Comparison of ENCODE assay signal across 14 cellular contexts in the genomic region with DNA sequence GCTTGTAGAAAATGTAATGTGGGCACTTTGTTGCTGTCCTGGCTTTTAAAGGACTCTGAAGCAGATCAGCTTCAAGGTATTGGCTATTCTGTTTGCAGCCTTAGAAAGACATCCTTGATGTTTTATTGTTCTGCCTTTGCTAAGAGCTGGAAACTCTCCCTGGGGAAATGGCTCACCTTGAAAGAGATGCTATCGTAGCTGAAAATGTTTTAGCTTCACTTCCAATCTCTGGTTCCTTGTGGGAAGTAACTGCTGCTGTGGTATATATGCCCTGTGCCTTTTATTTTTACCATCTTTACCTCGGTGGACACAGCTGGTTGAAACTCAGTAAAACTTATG.
DNase-seq lines count a peak whose midpoint lies in the region; ATAC-seq, FAIRE-seq and TF ChIP-seq lines count a peak whose summit lies in the region.
"Had no signal": no experiment of that assay in that cellular context is flagged by ENCODE, and none has a peak within 500 bp of the region (broad histone marks: within the 10 kb centered on the region; RNA-seq: fewer than 3 reads in every experiment).

No MANE protein-coding gene starts in this region.

- no peak overlapping the region for H3K4me3 Mint-ChIP-seq in MCF 10A (ENCODE audit: unreplicated experiment)
- H3K4me3 Mint-ChIP-seq in memory B cell = no peak overlapping the region
- H3K4me3 Mint-ChIP-seq: brain had no signal

- peaks cover 60% of the 10 kb centered on the region for H3F3A ChIP-seq in PC-9 (ENCODE audit: insufficient read depth, low read depth)

- H3K4me2 ChIP-seq in PC-9 = peak overlapping the region; percentile 72

- no peak for TF ChIP-seq POLR2A in thyroid gland (IDR thresholded peaks at IDR 0.05)

- H3K79me2 ChIP-seq in PC-9 (ENCODE audit: low read depth) = peaks cover 33% of the 10 kb centered on the region

- no peak for ATAC-seq in memory B cell (ENCODE audit: low read depth)

- H3K36me3 Mint-ChIP-seq in MCF 10A (ENCODE audit: insufficient read depth, unreplicated experiment) = no peaks in the 10 kb centered on the region
- no peaks in the 10 kb centered on the region for H3K36me3 Mint-ChIP-seq in memory B cell
- H3K36me3 Mint-ChIP-seq: brain had no signal

- no peak overlapping the region for H2AFZ ChIP-seq in PC-9

- H3K36me3 ChIP-seq in PC-9 (ENCODE audit: low read depth) = no peaks in the 10 kb centered on the region
- no peaks in the 10 kb centered on the region for H3K36me3 ChIP-seq in thyroid gland

- no peaks in the 10 kb centered on the region for H3K27me3 ChIP-seq in PC-9 (ENCODE audit: insufficient read depth, low read depth)
- no peaks in the 10 kb centered on the region for H3K27me3 ChIP-seq in thyroid gland

- peak; percentile 46 to 65 for DNase-seq in T47D (ENCODE audit: low read depth in 1 of 2, low spot score in 1 of 2)
- DNase-seq in MCF 10A (ENCODE audit: unreplicated experiment) = no peak
- DNase-seq in PC-9 = no peak
- no peak for DNase-seq in memory B cell (ENCODE audit: low spot score in 2 of 2)
- DNase-seq in thyroid gland = no peak
- no peak for DNase-seq in GM19239 (ENCODE audit: insufficient read length, low spot score)
- DNase-seq in superior temporal gyrus (ENCODE audit: extremely low spot score) = no peak
- DNase-seq in T-helper 2 cell = no peak
- DNase-seq: activated gamma-delta T cell; effector CD8-positive, alpha-beta T cell; NCI-H1048 had no signal

- POLR2A ChIA-PET in MCF 10A (lab: Yijun Ruan, JAX) = interaction anchor here (0.6 to 4.7 kb wide), 18 partner anchors 9 to 145 kb away, joined by 3 to 51 read pairs (median 8); a partner anchor contains a TSS
- POLR2A ChIA-PET in PC-9 (lab: Charles Lee; ENCODE audit: unreplicated experiment) = interaction anchor here (0.5 to 0.6 kb wide), 4 partner anchors 11 to 171 kb away, joined by 4 to 8 read pairs (median 6); no protein-coding TSS in a partner anchor

- peaks cover 97% of the 10 kb centered on the region for H3K4me1 ChIP-seq in PC-9 (replicated peaks; ENCODE audit: insufficient read depth)
- peaks cover 39 to 65% of the 10 kb centered on the region in 2 donors for H3K4me1 ChIP-seq in thyroid gland

- H3K27ac Mint-ChIP-seq in MCF 10A (ENCODE audit: low read depth, unreplicated experiment) (no peak overlapping the region), memory B cell (peak overlapping the region; percentile 16)
- H3K27ac Mint-ChIP-seq: progenitor cell of endocrine pancreas had no signal

- TF ChIP-seq CTCF in MCF 10A (IDR thresholded peaks at IDR 0.05; ENCODE audit: unreplicated experiment) (no peak), PC-9 (conservative IDR thresholded peaks at IDR 0.05) (no peak), thyroid gland (IDR thresholded peaks at IDR 0.05) (no peak)

- intact Hi-C loops in MCF 10A (cut with micrococcal nuclease) = loop anchor here (5.0 kb wide), 1 partner anchor 266 kb away; no protein-coding TSS in a partner anchor
- intact Hi-C loops in PC-9 (cut with micrococcal nuclease; ENCODE audit: unreplicated experiment) = no loop called here
- intact Hi-C loops in thyroid gland (cut with DNase I) = no loop called here

- peak overlapping the region; percentile 98 for H3K27ac ChIP-seq in PC-9
- peak overlapping the region in 2 of 3 donors; percentile 91 to 94 for H3K27ac ChIP-seq in thyroid gland

- H3K27me3 Mint-ChIP-seq in MCF 10A (ENCODE audit: insufficient read depth, unreplicated experiment) (no peaks in the 10 kb centered on the region), memory B cell (no peaks in the 10 kb centered on the region)

- H3K4me3 ChIP-seq in PC-9 = peak overlapping the region; percentile 14; the same call in 1 of the 2 replicates
- H3K4me3 ChIP-seq in thyroid gland (replicated peaks in 1 of 3) = no peak overlapping the region

- BruUV-seq in MCF 10A (replicated peaks; lab: Mats Ljungman, UMichigan) (no TSS peak), PC-9 (replicated peaks; lab: Mats Ljungman, UMichigan) (no TSS peak)

- no peaks in the 10 kb centered on the region for H4K20me1 ChIP-seq in PC-9 (ENCODE audit: insufficient read depth)

- H3K9me2 ChIP-seq in PC-9 (ENCODE audit: insufficient read depth) = no peaks in the 10 kb centered on the region

- no peaks in the 10 kb centered on the region for H3K9me3 Mint-ChIP-seq in MCF 10A (ENCODE audit: unreplicated experiment)
- no peaks in the 10 kb centered on the region for H3K9me3 Mint-ChIP-seq in memory B cell

- CTCF ChIA-PET in MCF 10A (lab: Yijun Ruan, JAX) (no interaction called here), PC-9 (lab: Charles Lee) (interaction anchor here (0.5 kb wide), 1 partner anchor 9 kb away, joined by 11 read pairs; no protein-coding TSS in a partner anchor)

- WGBS in thyroid gland, 2 donors = 83 to 89% methylated on average over 2 of the region's 2 CpGs

- H3K9me3 ChIP-seq in PC-9 (ENCODE audit: insufficient read depth, low read depth) (no peaks in the 10 kb centered on the region), thyroid gland (no peaks in the 10 kb centered on the region)

- in situ Hi-C loops in T47D (cut with HindIII; ENCODE audit: low pct_unique_long_range_greater_than_20kb, low sequenced_read_pairs) = no loop called here

- H3K4me1 Mint-ChIP-seq in MCF 10A (ENCODE audit: insufficient read depth, unreplicated experiment) (peaks cover 66% of the 10 kb centered on the region), memory B cell (peaks cover 35% of the 10 kb centered on the region)

- FAIRE-seq in GM19239 (lab: Jason Lieb, UNC) = no peak
- FAIRE-seq: frontal cortex had no signal

Comparison
In these comparisons a context has a peak if more than half of its experiments do, and no peak if none do; other contexts are left out.
1. DNase-seq: peak in T47D (2 of 2); none in MCF 10A (single experiment), PC-9 (0 of 2), memory B cell (0 of 2), thyroid gland (0 of 2), GM19239 (single experiment), superior temporal gyrus (single experiment) and T-helper 2 cell (0 of 5).